In genomic region chr7:1103789-1104513, GRCh38 we compare ENCODE assay signal across 17 cellular contexts. TPM values are rescaled to one million over a fixed set of nuclear protein-coding genes. Genes with fewer than 3 reads are reported as not detected.
DNase-seq lines count a peak whose midpoint lies in the region; ATAC-seq and TF ChIP-seq lines count a peak whose summit lies in the region.
"Had no signal": no experiment of that assay in that cellular context is flagged by ENCODE, and none has a peak within 500 bp of the region (broad histone marks: within the 10 kb centered on the region; RNA-seq: fewer than 3 reads in every experiment).

No MANE protein-coding gene starts in this region.

- TF ChIP-seq POLR2A in vagina (IDR thresholded peaks at IDR 0.05) = no peak

- no peaks in the 10 kb centered on the region for H3K36me3 Mint-ChIP-seq in activated CD8-positive, alpha-beta memory T cell treated with anti-CD3 and anti-CD28 coated beads, Interleukin-2, amount 10 ng/mL, durations not matched to agents 7 days and 5 days
- H3K36me3 Mint-ChIP-seq in stimulated activated naive B cell treated with anti-CD40 and anti-IgM and Interleukin-4, amounts not matched to agents 10 μg/mL and 1 μg/mL and 100 μg/mL, for 72 hours = peaks cover 14 to 33% of the 10 kb centered on the region in 2 donors

- no peaks in the 10 kb centered on the region for H3K4me1 ChIP-seq in vagina
- H3K4me1 ChIP-seq: foreskin keratinocyte, sigmoid colon had no signal

- no peaks in the 10 kb centered on the region for H3K27me3 Mint-ChIP-seq in activated CD8-positive, alpha-beta memory T cell treated with anti-CD3 and anti-CD28 coated beads, Interleukin-2, amount 10 ng/mL, durations not matched to agents 7 days and 5 days
- peaks cover 0 to 5% of the 10 kb centered on the region in 2 donors for H3K27me3 Mint-ChIP-seq in stimulated activated naive B cell treated with anti-CD40 and anti-IgM and Interleukin-4, amounts not matched to agents 10 μg/mL and 1 μg/mL and 100 μg/mL, for 72 hours

- no peaks in the 10 kb centered on the region for H3K9me3 ChIP-seq in vagina
- H3K9me3 ChIP-seq: sigmoid colon, thoracic aorta had no signal

- no peaks in the 10 kb centered on the region for H3K36me3 ChIP-seq in vagina
- H3K36me3 ChIP-seq: sigmoid colon, thoracic aorta had no signal

- TF ChIP-seq CTCF in vagina (IDR thresholded peaks at IDR 0.05) = no peak

- ATAC-seq in activated CD8-positive, alpha-beta memory T cell treated with anti-CD3 and anti-CD28 coated beads, Interleukin-2, amount 10 ng/mL, durations not matched to agents 7 days and 5 days = no peak
- ATAC-seq in HG03439 (IDR thresholded peaks at IDR 0.05; ENCODE audit: unreplicated experiment) (peak; percentile 16), GM19455 (IDR thresholded peaks at IDR 0.05; ENCODE audit: unreplicated experiment) (no peak)
- no peak for ATAC-seq in stimulated activated naive B cell treated with anti-CD40 and anti-IgM and Interleukin-4, amounts not matched to agents 10 μg/mL and 1 μg/mL and 100 μg/mL, for 72 hours (replicated peaks)
- ATAC-seq: foreskin keratinocyte, K562 had no signal

- H3K4me1 Mint-ChIP-seq in activated CD8-positive, alpha-beta memory T cell treated with anti-CD3 and anti-CD28 coated beads, Interleukin-2, amount 10 ng/mL, durations not matched to agents 7 days and 5 days = peaks cover 28% of the 10 kb centered on the region
- peaks cover 24 to 26% of the 10 kb centered on the region in 2 donors for H3K4me1 Mint-ChIP-seq in stimulated activated naive B cell treated with anti-CD40 and anti-IgM and Interleukin-4, amounts not matched to agents 10 μg/mL and 1 μg/mL and 100 μg/mL, for 72 hours

- peak overlapping the region; percentile 83 for H3K27ac Mint-ChIP-seq in activated CD8-positive, alpha-beta memory T cell treated with anti-CD3 and anti-CD28 coated beads, Interleukin-2, amount 10 ng/mL, durations not matched to agents 7 days and 5 days
- H3K27ac Mint-ChIP-seq in stimulated activated naive B cell treated with anti-CD40 and anti-IgM and Interleukin-4, amounts not matched to agents 10 μg/mL and 1 μg/mL and 100 μg/mL, for 72 hours = peak overlapping the region; percentile 92
- H3K27ac Mint-ChIP-seq: HFFc6 had no signal

- H3K27me3 ChIP-seq in vagina = no peaks in the 10 kb centered on the region
- H3K27me3 ChIP-seq: foreskin keratinocyte, sigmoid colon had no signal

- CTCF ChIA-PET in activated CD8-positive, alpha-beta memory T cell treated with anti-CD3 and anti-CD28 coated beads, Interleukin-2, amount 10 ng/mL, durations not matched to agents 7 days and 5 days (lab: Charles Lee) = interaction anchor here (1.3 to 4.5 kb wide), 7 partner anchors 17 to 111 kb away, joined by 4 to 29 read pairs (median 17); partner anchors contain the start of gene GPER1

- no peaks in the 10 kb centered on the region for H3K9me3 Mint-ChIP-seq in activated CD8-positive, alpha-beta memory T cell treated with anti-CD3 and anti-CD28 coated beads, Interleukin-2, amount 10 ng/mL, durations not matched to agents 7 days and 5 days (ENCODE audit: low read depth)
- no peaks in the 10 kb centered on the region for H3K9me3 Mint-ChIP-seq in stimulated activated naive B cell treated with anti-CD40 and anti-IgM and Interleukin-4, amounts not matched to agents 10 μg/mL and 1 μg/mL and 100 μg/mL, for 72 hours
- H3K9me3 Mint-ChIP-seq: HFFc6 had no signal

- H3K4me3 Mint-ChIP-seq in activated CD8-positive, alpha-beta memory T cell treated with anti-CD3 and anti-CD28 coated beads, Interleukin-2, amount 10 ng/mL, durations not matched to agents 7 days and 5 days = peak overlapping the region; percentile 60
- H3K4me3 Mint-ChIP-seq in stimulated activated naive B cell treated with anti-CD40 and anti-IgM and Interleukin-4, amounts not matched to agents 10 μg/mL and 1 μg/mL and 100 μg/mL, for 72 hours = peak overlapping the region; percentile 44 to 50
- H3K4me3 Mint-ChIP-seq: HFFc6 had no signal

- intact Hi-C loops in vagina (cut with DNase I) = loop anchor here (2.0 kb wide), 1 partner anchor 21 kb away; no protein-coding TSS in a partner anchor

- no peak overlapping the region for H3K4me3 ChIP-seq in vagina
- H3K4me3 ChIP-seq: K562, sigmoid colon, thoracic aorta had no signal

- H3K27ac ChIP-seq in cingulate gyrus (ENCODE audit: low read depth, low read length) (peak overlapping the region; percentile 15), vagina (no peak overlapping the region)
- H3K27ac ChIP-seq: foreskin keratinocyte, sigmoid colon, thoracic aorta, VCaP had no signal

- no peak for DNase-seq in activated CD8-positive, alpha-beta memory T cell treated with anti-CD3 and anti-CD28 coated beads, Interleukin-2, amount 10 ng/mL, durations not matched to agents 7 days and 5 days
- DNase-seq in activated CD8-positive, alpha-beta memory T cell treated with anti-CD3 and anti-CD28 coated beads for 24 hours = no peak
- DNase-seq in stimulated activated naive B cell treated with anti-CD40 and anti-IgM and Interleukin-4, amounts not matched to agents 10 μg/mL and 1 μg/mL and 100 μg/mL, for 72 hours = no peak
- DNase-seq in vagina (ENCODE audit: extremely low spot score in 2 of 2) (no peak), NCI-H446 treated with DMSO at 0.1 percent for 48 hours (lab: John Stamatoyannopoulos, UW) (no peak)
- DNase-seq: effector memory CD4-positive, alpha-beta T cell; foreskin keratinocyte; HFFc6; NCI-H1694 treated with DMSO at 0.1 percent for 48 hours; SIG-M5; sigmoid colon had no signal

RNA-seq across cellular contexts. Expression of gene GPER1, which starts 16.0 kb away (rescaled TPM):
- total RNA-seq in activated CD8-positive, alpha-beta memory T cell treated with anti-CD3 and anti-CD28 coated beads, Interleukin-2, amount 10 ng/mL, durations not matched to agents 7 days and 5 days = not detected
- 8.3 TPM for total RNA-seq in vagina

RNA-seq across cellular contexts. Expression of gene ZFAND2A, which starts 56.0 kb away (rescaled TPM):
- total RNA-seq in activated CD8-positive, alpha-beta memory T cell treated with anti-CD3 and anti-CD28 coated beads, Interleukin-2, amount 10 ng/mL, durations not matched to agents 7 days and 5 days = 10 to 100 TPM; 23.8 to 23.9 TPM
- total RNA-seq in vagina = 30.9 TPM

RNA-seq across cellular contexts. Expression of gene GPR146, which starts 59.6 kb away (rescaled TPM):
- 1 to 10 TPM in 1 of 2 experiments, under 1 TPM in 1; 0.40 to 2.1 TPM for total RNA-seq in activated CD8-positive, alpha-beta memory T cell treated with anti-CD3 and anti-CD28 coated beads, Interleukin-2, amount 10 ng/mL, durations not matched to agents 7 days and 5 days
- 36.1 TPM for total RNA-seq in vagina
- total RNA-seq: foreskin keratinocyte had no signal

Comparison
In these comparisons a context has a peak if more than half of its experiments do, and no peak if none do; other contexts are left out.
1. RNA of gene GPR146, which starts 59.6 kb away (total RNA-seq): 36.1 TPM in vagina (single experiment); 0.40 to 2.1 TPM in activated CD8-positive, alpha-beta memory T cell treated with anti-CD3 and anti-CD28 coated beads, Interleukin-2, amount 10 ng/mL, durations not matched to agents 7 days and 5 days; every median in the first group is over 10 times any median in the second.